Comparison of ENCODE assay signal across 8 cellular contexts in genomic region chr15:44728576-44729393, GRCh38. TPM values are rescaled to one million over a fixed set of nuclear protein-coding genes. Genes with fewer than 3 reads are reported as not detected.
A peak's percentile ranks its signal among the peaks of the same experiment; 100 is the strongest.
DNase-seq lines count a peak whose midpoint lies in the region; ATAC-seq and TF ChIP-seq lines count a peak whose summit lies in the region.

No MANE protein-coding gene starts in this region.

- H3K4me3 ChIP-seq in AG09309 (ENCODE audit: control insufficient read depth, low read depth, low read length) (peak overlapping the region; percentile 95), smooth muscle cell (peak overlapping the region; percentile 65)

- under 1% methylated on average over 36 of the region's 36 CpGs for WGBS in smooth muscle cell (ENCODE audit: low lambda C conversion rate)

- no peaks in the 10 kb centered on the region for H3K9me3 ChIP-seq in smooth muscle cell (replicated peaks; ENCODE audit: low read depth)

- H3K4me1 Mint-ChIP-seq in immature natural killer cell: peaks cover 78 to 85% of the 10 kb centered on the region in 2 donors

- no peaks in the 10 kb centered on the region for H3K79me2 ChIP-seq in smooth muscle cell (ENCODE audit: low read depth)

- no peaks in the 10 kb centered on the region for H3K9me3 Mint-ChIP-seq in immature natural killer cell

- H3K4me1 ChIP-seq in smooth muscle cell (ENCODE audit: low read depth): no peaks in the 10 kb centered on the region

- ATAC-seq in GM19023 (IDR thresholded peaks at IDR 0.05; ENCODE audit: unreplicated experiment) (peak; percentile 81), HG03280 (IDR thresholded peaks at IDR 0.05; ENCODE audit: unreplicated experiment) (peak; percentile 79)

- H3K36me3 ChIP-seq in smooth muscle cell (ENCODE audit: low read depth): no peaks in the 10 kb centered on the region

- no peaks in the 10 kb centered on the region for H3K27me3 ChIP-seq in smooth muscle cell (ENCODE audit: low read depth)

- peaks cover 13 to 27% (median 24%) of the 10 kb centered on the region in 3 donors for H3K27me3 Mint-ChIP-seq in immature natural killer cell (ENCODE audit: low read depth in 3 of 3)

- peak overlapping the region; percentile 97 to 100 (median 99) for H3K4me3 Mint-ChIP-seq in immature natural killer cell

- peaks cover 0 to 10% (median 5%) of the 10 kb centered on the region in 3 donors for H3K36me3 Mint-ChIP-seq in immature natural killer cell

- peak overlapping the region; percentile 97 to 100 (median 100) for H3K27ac Mint-ChIP-seq in immature natural killer cell

- H3K27ac ChIP-seq in smooth muscle cell (ENCODE audit: low read depth): peak overlapping the region; percentile 83

- H3K9ac ChIP-seq in smooth muscle cell (ENCODE audit: low read depth): peak overlapping the region; percentile 82

- peak; percentile 94 for DNase-seq in AG09309 (ENCODE audit: low read depth)
- peak; percentile 93 for DNase-seq in NCI-H345 (lab: John Stamatoyannopoulos, UW)
- peak; percentile 87 to 99 (median 90) for DNase-seq in activated CD4-positive, CD25-positive, alpha-beta regulatory T cell (lab: John Stamatoyannopoulos, UW)
- peak; percentile 97 for DNase-seq in central memory CD4-positive, alpha-beta T cell
- DNase-seq in immature natural killer cell: peak; percentile 96 to 97 (median 97)
- DNase-seq in smooth muscle cell (lab: John Stamatoyannopoulos, UW; ENCODE audit: unreplicated experiment): peak; percentile 73

- H2AFZ ChIP-seq in smooth muscle cell (ENCODE audit: low read depth): peak overlapping the region; percentile 86

- H3F3A ChIP-seq in smooth muscle cell (ENCODE audit: low read depth): peaks cover 16% of the 10 kb centered on the region

- H3K4me2 ChIP-seq in smooth muscle cell: peak overlapping the region; percentile 86

- TF ChIP-seq CTCF in AG09309 (IDR thresholded peaks at IDR 0.05; ENCODE audit: control insufficient read depth, insufficient read depth, low read depth, low read length, missing control alignments) (no peak), smooth muscle cell (IDR thresholded peaks at IDR 0.05; ENCODE audit: borderline replicate concordance, insufficient read depth, poor library complexity, severe bottlenecking) (no peak)

- no peaks in the 10 kb centered on the region for H4K20me1 ChIP-seq in smooth muscle cell (ENCODE audit: low read depth)

RNA-seq across cellular contexts. Expression of gene TRIM69, which starts 7.5 kb away (rescaled TPM):
- polyA plus RNA-seq in immature natural killer cell: 10 to 100 TPM; 14.9 to 23.4 (median 19.0) TPM
- 4.8 and 5.3 TPM in 2 replicates for total RNA-seq in smooth muscle cell
- polyA plus RNA-seq in smooth muscle cell: 2.2 and 4.2 TPM in 2 replicates

RNA-seq across cellular contexts. Expression of gene B2M, which starts 17.5 kb away (rescaled TPM):
- polyA plus RNA-seq in immature natural killer cell: over 10,000 TPM; 41,154 to 70,702 (median 45,494) TPM
- 1,861 and 2,004 TPM in 2 replicates for total RNA-seq in smooth muscle cell
- 1,723 and 2,067 TPM in 2 replicates for polyA plus RNA-seq in smooth muscle cell

RNA-seq across cellular contexts. Expression of gene PATL2, which starts 17.7 kb away (rescaled TPM):
- polyA plus RNA-seq in immature natural killer cell (10 to 100 TPM; 24.8 to 49.1 (median 41.4) TPM), smooth muscle cell (not detected in 2 replicates)
- not detected in 2 replicates for total RNA-seq in smooth muscle cell

Comparison
In these comparisons a context has a peak if more than half of its experiments do, and no peak if none do; other contexts are left out.
1. Peak in every context shown above with its lines: DNase-seq, ATAC-seq, H3K4me3 ChIP-seq and H3K27ac ChIP-seq.
2. RNA of gene B2M, which starts 17.5 kb away (polyA plus RNA-seq): 41,154 to 70,702 TPM in immature natural killer cell; 1,723 to 2,067 TPM in smooth muscle cell; every median in the first group is over 10 times any median in the second.
3. RNA of gene PATL2, which starts 17.7 kb away (polyA plus RNA-seq): 24.8 to 49.1 TPM in immature natural killer cell; not detected in smooth muscle cell; every median in the first group is over 10 times any median in the second.